Comparison of ENCODE assay signal across 11 cellular contexts in genomic region chr17:41549596-41550039, GRCh38. TPM values are rescaled to one million over a fixed set of nuclear protein-coding genes. Genes with fewer than 3 reads are reported as not detected.
DNase-seq lines count a peak whose midpoint lies in the region; ATAC-seq and TF ChIP-seq lines count a peak whose summit lies in the region.
"Had no signal": no experiment of that assay in that cellular context is flagged by ENCODE, and none has a peak within 500 bp of the region (broad histone marks: within the 10 kb centered on the region; RNA-seq: fewer than 3 reads in every experiment).

No MANE protein-coding gene starts in this region.

- ATAC-seq in activated naive CD8-positive, alpha-beta T cell treated with anti-CD3 and anti-CD28 coated beads, Interleukin-2, amount 50 U/mL, for 24 hours, result no peak
- no peak for ATAC-seq in central memory CD8-positive, alpha-beta T cell (replicated peaks; ENCODE audit: extremely low read depth, poor library complexity, severe bottlenecking)
- ATAC-seq in mucosa of descending colon (peak; percentile 58), left ventricle myocardium superior (no peak)

- intact Hi-C loops in mucosa of descending colon (cut with DNase I, micrococcal nuclease), result loop anchor here (5.0 to 10.0 kb wide), 5 partner anchors 85 to 645 kb away; no protein-coding TSS in a partner anchor
- intact Hi-C loops in left ventricle myocardium superior (cut with micrococcal nuclease), result loop anchor here (10.0 kb wide), 1 partner anchor 95 kb away; no protein-coding TSS in a partner anchor

- peaks cover 28% of the 10 kb centered on the region for H3K4me1 ChIP-seq in mucosa of descending colon (ENCODE audit: low read depth)

- H3K4me3 Mint-ChIP-seq in activated naive CD8-positive, alpha-beta T cell, result no peak overlapping the region
- no peak overlapping the region for H3K4me3 Mint-ChIP-seq in activated naive CD8-positive, alpha-beta T cell treated with anti-CD3 and anti-CD28 coated beads, Interleukin-2, amount 50 U/mL, for 24 hours
- H3K4me3 Mint-ChIP-seq in central memory CD8-positive, alpha-beta T cell, result peak overlapping the region; percentile 57

- no peaks in the 10 kb centered on the region for H3K9me3 Mint-ChIP-seq in activated naive CD8-positive, alpha-beta T cell (ENCODE audit: low read depth)
- no peaks in the 10 kb centered on the region for H3K9me3 Mint-ChIP-seq in activated naive CD8-positive, alpha-beta T cell treated with anti-CD3 and anti-CD28 coated beads, Interleukin-2, amount 50 U/mL, for 24 hours
- H3K9me3 Mint-ChIP-seq in central memory CD8-positive, alpha-beta T cell, result no peaks in the 10 kb centered on the region

- H3K27ac Mint-ChIP-seq in activated naive CD8-positive, alpha-beta T cell, result peak overlapping the region; percentile 50
- H3K27ac Mint-ChIP-seq in activated naive CD8-positive, alpha-beta T cell treated with anti-CD3 and anti-CD28 coated beads, Interleukin-2, amount 50 U/mL, for 24 hours, result no peak overlapping the region
- no peak overlapping the region for H3K27ac Mint-ChIP-seq in central memory CD8-positive, alpha-beta T cell (ENCODE audit: low read depth)
- H3K27ac Mint-ChIP-seq: IgD-negative memory B cell had no signal

- H3K4me1 Mint-ChIP-seq in activated naive CD8-positive, alpha-beta T cell (ENCODE audit: low read depth), result peaks cover 19% of the 10 kb centered on the region
- H3K4me1 Mint-ChIP-seq in activated naive CD8-positive, alpha-beta T cell treated with anti-CD3 and anti-CD28 coated beads, Interleukin-2, amount 50 U/mL, for 24 hours, result peaks cover 20% of the 10 kb centered on the region
- peaks cover 17% of the 10 kb centered on the region for H3K4me1 Mint-ChIP-seq in central memory CD8-positive, alpha-beta T cell

- no peak for DNase-seq in activated naive CD8-positive, alpha-beta T cell treated with anti-CD3 and anti-CD28 coated beads, Interleukin-2, amount 50 U/mL, for 24 hours
- no peak for DNase-seq in central memory CD8-positive, alpha-beta T cell (ENCODE audit: low spot score in 2 of 2)
- DNase-seq in mucosa of descending colon (peak; percentile 69 to 73 (median 72)), ureter (ENCODE audit: low spot score) (peak; percentile 59), Kasumi-1 (lab: John Stamatoyannopoulos, UW) (no peak), left ventricle myocardium superior (no peak), NCI-H774 (lab: John Stamatoyannopoulos, UW) (no peak)
- DNase-seq: 8988T had no signal

- no peaks in the 10 kb centered on the region for H3K9me3 ChIP-seq in mucosa of descending colon
- H3K9me3 ChIP-seq: suprapubic skin had no signal

- H3K36me3 ChIP-seq in mucosa of descending colon (ENCODE audit: low read depth), result no peaks in the 10 kb centered on the region
- H3K36me3 ChIP-seq: suprapubic skin had no signal

- no peak for TF ChIP-seq CTCF in mucosa of descending colon (IDR thresholded peaks at IDR 0.05)

- H3K27me3 Mint-ChIP-seq in activated naive CD8-positive, alpha-beta T cell, result peaks cover 8% of the 10 kb centered on the region
- peaks cover 20% of the 10 kb centered on the region for H3K27me3 Mint-ChIP-seq in activated naive CD8-positive, alpha-beta T cell treated with anti-CD3 and anti-CD28 coated beads, Interleukin-2, amount 50 U/mL, for 24 hours
- H3K27me3 Mint-ChIP-seq in central memory CD8-positive, alpha-beta T cell, result peaks cover 41% of the 10 kb centered on the region

- H3K36me3 Mint-ChIP-seq in activated naive CD8-positive, alpha-beta T cell, result peaks cover 4% of the 10 kb centered on the region
- no peaks in the 10 kb centered on the region for H3K36me3 Mint-ChIP-seq in activated naive CD8-positive, alpha-beta T cell treated with anti-CD3 and anti-CD28 coated beads, Interleukin-2, amount 50 U/mL, for 24 hours (ENCODE audit: low read depth)
- H3K36me3 Mint-ChIP-seq in central memory CD8-positive, alpha-beta T cell (ENCODE audit: insufficient read depth), result no peaks in the 10 kb centered on the region

- no peak overlapping the region for H3K4me3 ChIP-seq in mucosa of descending colon

RNA-seq across cellular contexts. Expression of gene KRT19, which starts 21.5 kb away (rescaled TPM):
- 1,000 to 10,000 TPM in 2 of 3 donors, 100 to 1,000 TPM in 1; 723 to 2,357 (median 1,709) TPM for total RNA-seq in mucosa of descending colon
- total RNA-seq in ureter, result 2,124 TPM
- total RNA-seq in left ventricle myocardium superior, result 6.8 TPM

RNA-seq across cellular contexts. Expression of gene KRT9, which starts 22.2 kb away (rescaled TPM):
- total RNA-seq in mucosa of descending colon (not detected), ureter (not detected), left ventricle myocardium superior (not detected)

RNA-seq across cellular contexts. Expression of gene KRT15, which starts 30.9 kb away (rescaled TPM):
- total RNA-seq in mucosa of descending colon (10 to 100 TPM in 1 of 3 donors, 1 to 10 TPM in 2; 5.0 to 16.5 (median 5.4) TPM), ureter (147 TPM), left ventricle myocardium superior (0.32 TPM)

RNA-seq across cellular contexts. Expression of gene KRT14, which starts 37.1 kb away (rescaled TPM):
- total RNA-seq in mucosa of descending colon (under 1 TPM in 1 of 3 donors, not detected in 2; 0.67 TPM), ureter (0.52 TPM), left ventricle myocardium superior (not detected)

RNA-seq across cellular contexts. Expression of gene KRT13, which starts 44.2 kb away (rescaled TPM):
- total RNA-seq in mucosa of descending colon (1 to 10 TPM in 1 of 3 donors, not detected in 2; 3.7 TPM), ureter (2,358 TPM), left ventricle myocardium superior (not detected)

Comparison
In these comparisons a context has a peak if more than half of its experiments do, and no peak if none do; other contexts are left out.
1. DNase-seq: peak in mucosa of descending colon (3 of 3) and ureter (single experiment); none in activated naive CD8-positive, alpha-beta T cell treated with anti-CD3 and anti-CD28 coated beads, Interleukin-2, amount 50 U/mL, for 24 hours (single experiment), central memory CD8-positive, alpha-beta T cell (0 of 2), Kasumi-1 (0 of 2), left ventricle myocardium superior (single experiment) and NCI-H774 (single experiment).
2. RNA of gene KRT19, which starts 21.5 kb away (total RNA-seq): 2,124 TPM in ureter (single experiment) and 723 to 2,357 TPM in mucosa of descending colon; 6.8 TPM in left ventricle myocardium superior (single experiment); every median in the first group is over 10 times any median in the second.